ENCODE assay signal across 10 cellular contexts in the genomic region with DNA sequence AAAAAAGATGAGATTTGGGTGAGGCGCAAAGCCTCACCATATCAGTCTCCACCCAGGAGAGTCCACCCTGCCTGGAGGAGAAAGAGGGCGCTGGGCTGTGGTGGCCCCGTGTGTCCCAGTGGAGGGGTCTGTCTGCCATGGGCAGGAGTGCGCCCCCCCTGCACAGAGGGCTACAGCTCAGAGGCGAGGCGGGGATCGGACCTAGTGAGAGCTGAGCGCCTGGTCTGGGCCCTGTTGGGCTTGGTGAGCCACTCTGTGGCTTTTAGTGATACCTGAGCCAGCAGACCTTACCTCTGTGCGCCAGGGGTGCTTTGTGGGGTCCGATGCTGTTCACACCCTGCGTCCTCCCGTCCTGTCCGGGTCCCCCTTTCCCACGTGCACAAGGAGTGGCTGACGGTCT. TPM values are rescaled to one million over a fixed set of nuclear protein-coding genes. Genes with fewer than 3 reads are reported as not detected.
DNase-seq lines count a peak whose midpoint lies in the region; ATAC-seq lines count a peak whose summit lies in the region.
"Had no signal": no experiment of that assay in that cellular context is flagged by ENCODE, and none has a peak within 500 bp of the region (broad histone marks: within the 10 kb centered on the region; RNA-seq: fewer than 3 reads in every experiment).

No MANE protein-coding gene starts in this region.

- H3K4me3 Mint-ChIP-seq in activated naive CD4-positive, alpha-beta T cell treated with anti-CD3 and anti-CD28 coated beads for 36 hours: peak overlapping the region; percentile 61
- peak overlapping the region in 1 of 2 donors; percentile 33 for H3K4me3 Mint-ChIP-seq in effector memory CD8-positive, alpha-beta T cell
- H3K4me3 Mint-ChIP-seq in stimulated activated naive CD8-positive, alpha-beta T cell treated with anti-CD3 and anti-CD28 coated beads, Interleukin-15, amount 100 ng/mL, for 72 hours: no peak overlapping the region
- H3K4me3 Mint-ChIP-seq: neural crest cell had no signal

- ATAC-seq in effector memory CD8-positive, alpha-beta T cell (replicated peaks): no peak
- ATAC-seq in stimulated activated naive CD8-positive, alpha-beta T cell treated with anti-CD3 and anti-CD28 coated beads, Interleukin-15, amount 100 ng/mL, for 72 hours: peak; percentile 14
- ATAC-seq in GM21381 (IDR thresholded peaks at IDR 0.05; ENCODE audit: unreplicated experiment): no peak

- intact Hi-C loops in activated naive CD4-positive, alpha-beta T cell treated with anti-CD3 and anti-CD28 coated beads for 36 hours (cut with micrococcal nuclease): loop anchor here (1.0 to 10.0 kb wide), 6 partner anchors 25 to 802 kb away; a partner anchor contains a TSS

- CTCF ChIA-PET in activated naive CD4-positive, alpha-beta T cell treated with anti-CD3 and anti-CD28 coated beads for 36 hours (lab: Charles Lee): interaction anchor here (0.8 to 1.6 kb wide), 3 partner anchors 8 to 192 kb away, joined by 3 to 4 read pairs (median 3); no protein-coding TSS in a partner anchor

- no peaks in the 10 kb centered on the region for H3K9me3 ChIP-seq in NT2/D1 (ENCODE audit: insufficient read depth, low read length)

- H3K36me3 Mint-ChIP-seq in activated naive CD4-positive, alpha-beta T cell treated with anti-CD3 and anti-CD28 coated beads for 36 hours (ENCODE audit: low read depth): no peaks in the 10 kb centered on the region
- peaks cover 8% of the 10 kb centered on the region for H3K36me3 Mint-ChIP-seq in effector memory CD8-positive, alpha-beta T cell (ENCODE audit: insufficient read depth)

- peak overlapping the region; percentile 72 for H3K27ac Mint-ChIP-seq in activated naive CD4-positive, alpha-beta T cell treated with anti-CD3 and anti-CD28 coated beads for 36 hours
- H3K27ac Mint-ChIP-seq in effector memory CD8-positive, alpha-beta T cell: peak overlapping the region; percentile 52 to 64
- H3K27ac Mint-ChIP-seq in stimulated activated naive CD8-positive, alpha-beta T cell treated with anti-CD3 and anti-CD28 coated beads, Interleukin-15, amount 100 ng/mL, for 72 hours: peak overlapping the region in 1 of 2 donors; percentile 27

- H3K27me3 Mint-ChIP-seq in activated naive CD4-positive, alpha-beta T cell treated with anti-CD3 and anti-CD28 coated beads for 36 hours (ENCODE audit: low read depth): no peaks in the 10 kb centered on the region
- H3K27me3 Mint-ChIP-seq in effector memory CD8-positive, alpha-beta T cell: no peaks in the 10 kb centered on the region
- no peaks in the 10 kb centered on the region for H3K27me3 Mint-ChIP-seq in stimulated activated naive CD8-positive, alpha-beta T cell treated with anti-CD3 and anti-CD28 coated beads, Interleukin-15, amount 100 ng/mL, for 72 hours

- H3K4me3 ChIP-seq in NT2/D1 (ENCODE audit: insufficient read length, low read depth): no peak overlapping the region
- H3K4me3 ChIP-seq: PC-9 had no signal

- H3K4me1 Mint-ChIP-seq in activated naive CD4-positive, alpha-beta T cell treated with anti-CD3 and anti-CD28 coated beads for 36 hours (ENCODE audit: low read depth): peaks cover 55% of the 10 kb centered on the region
- peaks cover 11 to 12% of the 10 kb centered on the region in 2 donors for H3K4me1 Mint-ChIP-seq in effector memory CD8-positive, alpha-beta T cell (ENCODE audit: low read depth in 2 of 2)
- H3K4me1 Mint-ChIP-seq in stimulated activated naive CD8-positive, alpha-beta T cell treated with anti-CD3 and anti-CD28 coated beads, Interleukin-15, amount 100 ng/mL, for 72 hours: peaks cover 49% of the 10 kb centered on the region

- H3K4me1 ChIP-seq in NT2/D1 (ENCODE audit: insufficient read depth, insufficient read length): peaks cover 17% of the 10 kb centered on the region

- DNase-seq in activated naive CD4-positive, alpha-beta T cell treated with anti-CD3 and anti-CD28 coated beads for 36 hours: no peak
- no peak for DNase-seq in activated naive CD4-positive, alpha-beta T cell (lab: John Stamatoyannopoulos, UW)
- no peak for DNase-seq in NT2/D1 (ENCODE audit: low read depth, low spot score)
- no peak for DNase-seq in effector memory CD8-positive, alpha-beta T cell
- DNase-seq in stimulated activated naive CD8-positive, alpha-beta T cell treated with anti-CD3 and anti-CD28 coated beads, Interleukin-15, amount 100 ng/mL, for 72 hours: no peak
- DNase-seq in NCI-H526 treated with DMSO at 0.1 percent for 48 hours (lab: John Stamatoyannopoulos, UW): no peak
- DNase-seq in NCI-H524 treated with DMSO at 0.1 percent for 48 hours (lab: John Stamatoyannopoulos, UW): no peak

- H3K9ac ChIP-seq in NT2/D1 (ENCODE audit: insufficient read length, low read depth): peak overlapping the region; percentile 35

- no peaks in the 10 kb centered on the region for H3K27me3 ChIP-seq in NT2/D1 (ENCODE audit: insufficient read depth, insufficient read length)

- H3K9me3 Mint-ChIP-seq in activated naive CD4-positive, alpha-beta T cell treated with anti-CD3 and anti-CD28 coated beads for 36 hours: no peaks in the 10 kb centered on the region
- H3K9me3 Mint-ChIP-seq in effector memory CD8-positive, alpha-beta T cell: no peaks in the 10 kb centered on the region
- no peaks in the 10 kb centered on the region for H3K9me3 Mint-ChIP-seq in stimulated activated naive CD8-positive, alpha-beta T cell treated with anti-CD3 and anti-CD28 coated beads, Interleukin-15, amount 100 ng/mL, for 72 hours
- H3K9me3 Mint-ChIP-seq: neural crest cell had no signal

- H3K36me3 ChIP-seq in NT2/D1 (ENCODE audit: insufficient read depth, insufficient read length, low read length): no peaks in the 10 kb centered on the region

RNA-seq across cellular contexts. Expression of a gene that starts 25.9 kb away (rescaled TPM):
- 10 to 100 TPM; 14.1 to 15.0 TPM for total RNA-seq in activated naive CD4-positive, alpha-beta T cell treated with anti-CD3 and anti-CD28 coated beads for 36 hours
